8 cellular contexts compared by ENCODE assay signal in the genomic region with DNA sequence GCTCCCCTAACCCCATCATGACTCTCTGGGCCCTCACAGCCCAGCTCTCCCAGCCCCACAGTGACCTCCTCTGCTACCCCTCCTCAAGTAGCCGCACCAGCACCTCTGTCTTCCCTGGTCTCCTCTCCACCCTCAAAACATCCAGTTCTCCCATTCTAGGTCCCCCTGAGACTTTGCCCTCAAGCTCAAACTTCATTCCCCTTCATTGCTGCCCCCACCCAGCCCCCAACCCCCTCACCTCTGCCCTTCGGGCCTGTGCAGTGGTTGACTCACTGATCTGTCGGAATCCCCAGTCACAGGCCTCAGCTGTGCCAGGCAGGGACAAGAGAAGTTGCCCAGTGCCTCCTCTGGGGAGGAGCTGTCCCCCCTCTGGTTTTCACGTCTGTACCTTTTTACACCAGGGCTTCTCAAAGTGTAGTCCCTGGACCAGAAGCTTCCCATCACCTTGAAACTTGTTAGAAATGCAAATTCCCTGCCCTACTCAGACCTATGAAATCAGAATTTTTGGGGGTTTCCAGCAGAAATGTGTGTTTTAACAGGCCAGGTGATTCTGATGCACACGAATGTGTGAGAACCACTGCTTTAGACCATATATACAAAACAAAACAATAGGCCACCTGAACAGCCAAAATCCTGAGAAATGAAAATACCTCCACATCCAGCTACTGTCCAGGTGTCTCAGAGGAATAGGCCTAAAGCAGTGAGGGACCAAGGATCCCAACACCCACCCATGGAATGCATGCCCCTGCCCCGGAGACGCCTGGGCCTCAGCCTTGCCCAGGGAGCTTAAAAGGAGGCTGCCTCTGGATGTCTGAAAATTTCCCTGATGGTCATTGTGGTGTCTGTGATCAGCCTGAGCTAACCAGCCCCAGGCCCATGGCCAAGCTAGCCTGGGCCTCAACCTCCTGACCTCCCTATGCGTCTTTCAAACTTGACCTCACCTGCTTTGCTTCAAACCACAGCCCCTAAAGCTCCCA. TPM values are rescaled to one million over a fixed set of nuclear protein-coding genes. Genes with fewer than 3 reads are reported as not detected.
DNase-seq lines count a peak whose midpoint lies in the region; ATAC-seq, FAIRE-seq and TF ChIP-seq lines count a peak whose summit lies in the region.

No MANE protein-coding gene starts in this region.

- FAIRE-seq in GM12878 (lab: Jason Lieb, UNC), result no peak

- 49% methylated on average over 7 of the region's 8 CpGs for WGBS in GM12878 (ENCODE audit: insufficient coverage, insufficient replicate concordance, low lambda C conversion rate, missing lambda C conversion rate)

- H3K9me3 Mint-ChIP-seq in stimulated activated naive CD8-positive, alpha-beta T cell treated with anti-CD3 and anti-CD28 coated beads, Interleukin-15, Interleukin-2, amounts not matched to agents 100 ng/mL and 50 ng/mL, for 24 hours, result no peaks in the 10 kb centered on the region

- no peaks in the 10 kb centered on the region; the same call in 2 of the 3 replicates for H3K9me3 ChIP-seq in GM12878 (replicated peaks; ENCODE audit: control insufficient read depth, insufficient read depth, low read length)
- H3K9me3 ChIP-seq in muscle layer of duodenum (ENCODE audit: control insufficient read depth in 1 of 2, low read length in 2 of 2), result no peaks in the 10 kb centered on the region

- H3K79me2 ChIP-seq in GM12878 (ENCODE audit: control insufficient read depth, insufficient read depth, low read length), result no peaks in the 10 kb centered on the region

- no peaks in the 10 kb centered on the region for H3K36me3 Mint-ChIP-seq in stimulated activated naive CD8-positive, alpha-beta T cell treated with anti-CD3 and anti-CD28 coated beads, Interleukin-15, Interleukin-2, amounts not matched to agents 100 ng/mL and 50 ng/mL, for 24 hours (ENCODE audit: low read depth)

- H2AFZ ChIP-seq in GM12878 (ENCODE audit: control insufficient read depth, low read depth, low read length), result peak overlapping the region; percentile 81

- peak overlapping the region; percentile 64 for H3K4me2 ChIP-seq in GM12878 (ENCODE audit: control insufficient read depth, insufficient read depth)

- peak overlapping the region; percentile 77 for H3K27ac Mint-ChIP-seq in stimulated activated naive CD8-positive, alpha-beta T cell treated with anti-CD3 and anti-CD28 coated beads, Interleukin-15, Interleukin-2, amounts not matched to agents 100 ng/mL and 50 ng/mL, for 24 hours

- H3K27ac ChIP-seq in GM12878 (ENCODE audit: control insufficient read depth, insufficient read depth) (no peak overlapping the region), muscle layer of duodenum (ENCODE audit: low read length) (no peak overlapping the region)

- POLR2A ChIA-PET in GM12878 (lab: Charles Lee), result interaction anchor here (0.8 to 1.9 kb wide), 4 partner anchors 25 to 50 kb away, joined by 3 to 10 read pairs (median 4); a partner anchor contains a TSS

- SMC1A ChIA-PET in GM12878 (lab: Charles Lee; ENCODE audit: uncharacterized antibody, unreplicated experiment), result interaction anchor here (0.6 to 3.5 kb wide), 17 partner anchors 9 to 300 kb away, joined by 3 to 17 read pairs (median 4); a partner anchor contains a TSS

- H4K20me1 ChIP-seq in GM12878 (ENCODE audit: control insufficient read depth, insufficient read depth), result no peaks in the 10 kb centered on the region

- CTCF ChIA-PET in GM12878 (lab: Yijun Ruan, JAX), result interaction anchor here (0.9 to 4.1 kb wide), 13 partner anchors 11 to 70 kb away, joined by 3 to 25 read pairs (median 6); a partner anchor contains a TSS

- H3K27me3 Mint-ChIP-seq in stimulated activated naive CD8-positive, alpha-beta T cell treated with anti-CD3 and anti-CD28 coated beads, Interleukin-15, Interleukin-2, amounts not matched to agents 100 ng/mL and 50 ng/mL, for 24 hours, result no peaks in the 10 kb centered on the region

- no peak for TF ChIP-seq POLR2A in GM12878 (IDR thresholded peaks at IDR 0.05; ENCODE audit: low read depth, low read length)

- H3K27me3 ChIP-seq in GM12878 (replicated peaks in 1 of 2; ENCODE audit: control insufficient read depth in 2 of 2, insufficient read depth in 2 of 2, low read length in 1 of 2) (peaks cover 0 to 2% of the 10 kb centered on the region in 2 experiments; a peak in 1 of 4 replicates), muscle layer of duodenum (ENCODE audit: low read depth, low read length) (no peaks in the 10 kb centered on the region)

- RAD21 ChIA-PET in GM12878 (lab: Charles Lee; ENCODE audit: unreplicated experiment), result interaction anchor here (0.6 to 2.5 kb wide), 17 partner anchors 11 to 516 kb away, joined by 3 to 16 read pairs (median 4); a partner anchor contains a TSS

- peak overlapping the region; percentile 12; the same call in 1 of the 2 replicates for H3K4me3 ChIP-seq in GM12878
- peak overlapping the region; percentile 48 to 83 for H3K4me3 ChIP-seq in muscle layer of duodenum (ENCODE audit: low read depth in 1 of 2, low read length in 2 of 2)

- no peak for TF ChIP-seq EP300 in GM12878 (IDR thresholded peaks at IDR 0.05; ENCODE audit: borderline replicate concordance in 1 of 2, control insufficient read depth in 1 of 2, low read depth in 2 of 2, low read length in 2 of 2)

- H3K4me1 Mint-ChIP-seq in stimulated activated naive CD8-positive, alpha-beta T cell treated with anti-CD3 and anti-CD28 coated beads, Interleukin-15, Interleukin-2, amounts not matched to agents 100 ng/mL and 50 ng/mL, for 24 hours (ENCODE audit: low read depth), result peaks cover 25% of the 10 kb centered on the region

- DNase-seq in stimulated activated naive CD8-positive, alpha-beta T cell treated with anti-CD3 and anti-CD28 coated beads, Interleukin-15, Interleukin-2, amounts not matched to agents 100 U/mL and 50 U/mL, for 24 hours, result no peak
- DNase-seq in GM12878 (ENCODE audit: low read depth, low spot score), result no peak
- DNase-seq in GDM1 (lab: John Stamatoyannopoulos, UW), result no peak
- no peak for DNase-seq in epidermal melanocyte (ENCODE audit: insufficient read length, low spot score)

- peak overlapping the region; percentile 54; the same call in 1 of the 2 replicates for H3K9ac ChIP-seq in GM12878 (ENCODE audit: control insufficient read depth, insufficient read depth, low read length)

- no peak for ATAC-seq in stimulated activated naive CD8-positive, alpha-beta T cell treated with anti-CD3 and anti-CD28 coated beads, Interleukin-15, Interleukin-2, amounts not matched to agents 100 U/mL and 50 U/mL, for 24 hours
- peak; percentile 58 for ATAC-seq in GM12878
- ATAC-seq in GM21381 (IDR thresholded peaks at IDR 0.05; ENCODE audit: unreplicated experiment), result no peak
- ATAC-seq in HG03175 (IDR thresholded peaks at IDR 0.05; ENCODE audit: unreplicated experiment), result no peak

- TSS peak; percentile 57 for BruUV-seq in GM12878 (replicated peaks; lab: Mats Ljungman, UMichigan)

- peaks cover 15% of the 10 kb centered on the region for H3K4me1 ChIP-seq in GM12878 (ENCODE audit: control insufficient read depth, insufficient read depth, low read length)
- peaks cover 0 to 17% of the 10 kb centered on the region in 2 donors for H3K4me1 ChIP-seq in muscle layer of duodenum (ENCODE audit: control insufficient read depth in 1 of 2, insufficient read depth in 2 of 2, low read length in 2 of 2)

- H3K4me3 Mint-ChIP-seq in stimulated activated naive CD8-positive, alpha-beta T cell treated with anti-CD3 and anti-CD28 coated beads, Interleukin-15, Interleukin-2, amounts not matched to agents 100 ng/mL and 50 ng/mL, for 24 hours, result peak overlapping the region; percentile 78

- intact Hi-C loops in GM12878 (cut with micrococcal nuclease; ENCODE audit: unreplicated experiment), result loop anchor here (2.0 kb wide), 1 partner anchor 50 kb away; a partner anchor contains a TSS

- no peaks in the 10 kb centered on the region for H3K36me3 ChIP-seq in GM12878 (ENCODE audit: control insufficient read depth in 2 of 2, insufficient read depth in 2 of 2, low read length in 1 of 2)
- no peaks in the 10 kb centered on the region for H3K36me3 ChIP-seq in muscle layer of duodenum (ENCODE audit: control insufficient read depth in 1 of 2, insufficient read depth in 2 of 2, low read length in 2 of 2)

- in situ Hi-C loops in GM12878 (cut with MboI), result no loop called here

- no peak for TF ChIP-seq CTCF in GM12878 (IDR thresholded peaks at IDR 0.05 in 2 of 3, conservative IDR thresholded peaks at IDR 0.05 in 1 of 3; ENCODE audit: control insufficient read depth in 2 of 3, extremely low read depth in 1 of 3, insufficient read depth in 1 of 3, low read depth in 3 of 3, low read length in 3 of 3)

- TF ChIP-seq RAD21 in GM12878 (IDR thresholded peaks at IDR 0.05; ENCODE audit: insufficient read depth, low read depth, low read length), result no peak

RNA-seq across cellular contexts. Expression of a gene that starts 0.9 kb away (rescaled TPM):
- total RNA-seq in GM12878 (2013; cell fraction: nucleolus; rRNA removed), result 3.1 and 6.2 TPM in 2 replicates
- 2.1 and 2.2 TPM in 2 replicates for total RNA-seq in GM12878 (2014; rRNA removed)
- 1.1 and 1.2 TPM in 2 replicates for total RNA-seq in GM12878 (2014; rRNA removed; fragmentation: Illumina TruSeq; extraction: Trizol)
- total RNA-seq in GM12878 (2021), result 2.9 and 3.0 TPM in 2 replicates
- polyA plus RNA-seq in GM12878 (2011; ENCODE audit: low read depth), result 2.1 TPM
- 4.1 and 7.0 TPM in 2 replicates for polyA plus RNA-seq in GM12878 (2011; rRNA removed)
- polyA plus RNA-seq in GM12878 (2011; cell fraction: cytosol; rRNA removed), result 9.7 and 11.2 TPM in 2 replicates
- polyA plus RNA-seq in GM12878 (2011; cell fraction: nucleus; rRNA removed), result 18.4 and 23.2 TPM in 2 replicates
- polyA plus RNA-seq in GM12878 (2012), result 3.5 and 3.6 TPM in 2 replicates
- 0.60 and 1.6 TPM in 2 replicates for polyA plus RNA-seq in GM12878 (2014; fragmentation: Illumina TruSeq; extraction: Trizol)
- under 1 TPM in 1 of 2 experiments, not detected in 1; 0.20 TPM for polyA plus RNA-seq in GM12878 (2014; fragmentation: Nextera tagmentation; extraction: Ambion mirVana)
- polyA plus RNA-seq in GM12878 (2014; rRNA removed), result 2.4 and 2.9 TPM in 2 replicates
- 1 to 10 TPM; 3.4 to 3.6 TPM for polyA plus RNA-seq in GM12878 (2016; fragmentation: Nextera tagmentation; extraction: Ambion mirVana)
- polyA minus RNA-seq in GM12878 (2011; rRNA and poly(A)+ RNA removed), result 2.9 and 5.9 TPM in 2 replicates
- 1.7 and 2.5 TPM in 2 replicates for polyA minus RNA-seq in GM12878 (2011; cell fraction: cytosol; rRNA and poly(A)+ RNA removed)
- 2.7 and 3.3 TPM in 2 replicates for polyA minus RNA-seq in GM12878 (2011; cell fraction: nucleus; rRNA and poly(A)+ RNA removed)

RNA-seq across cellular contexts. Expression of a gene that starts 24.7 kb away (rescaled TPM):
- total RNA-seq in GM12878 (2013; cell fraction: nucleolus; rRNA removed), result 42.8 and 61.6 TPM in 2 replicates
- total RNA-seq in GM12878 (2014; rRNA removed), result 78.7 and 88.8 TPM in 2 replicates
- 44.1 and 45.0 TPM in 2 replicates for total RNA-seq in GM12878 (2014; rRNA removed; fragmentation: Illumina TruSeq; extraction: Trizol)
- 45.0 and 46.5 TPM in 2 replicates for total RNA-seq in GM12878 (2021)
- polyA plus RNA-seq in GM12878 (2011; ENCODE audit: low read depth), result 34.8 TPM
- polyA plus RNA-seq in GM12878 (2011; rRNA removed), result 60.6 and 93.0 TPM in 2 replicates
- polyA plus RNA-seq in GM12878 (2011; cell fraction: cytosol; rRNA removed), result 102 and 130 TPM in 2 replicates
- 110 and 118 TPM in 2 replicates for polyA plus RNA-seq in GM12878 (2011; cell fraction: nucleus; rRNA removed)
- 46.6 and 54.1 TPM in 2 replicates for polyA plus RNA-seq in GM12878 (2012)
- 52.2 and 59.5 TPM in 2 replicates for polyA plus RNA-seq in GM12878 (2014; fragmentation: Illumina TruSeq; extraction: Trizol)
- polyA plus RNA-seq in GM12878 (2014; fragmentation: Nextera tagmentation; extraction: Ambion mirVana), result 10 to 100 TPM; 26.9 to 40.2 TPM
- 70.0 and 77.6 TPM in 2 replicates for polyA plus RNA-seq in GM12878 (2014; rRNA removed)
- 10 to 100 TPM; 56.6 to 59.0 TPM for polyA plus RNA-seq in GM12878 (2016; fragmentation: Nextera tagmentation; extraction: Ambion mirVana)
- 104 and 124 TPM in 2 replicates for polyA minus RNA-seq in GM12878 (2011; rRNA and poly(A)+ RNA removed)
- 28.5 and 32.4 TPM in 2 replicates for polyA minus RNA-seq in GM12878 (2011; cell fraction: cytosol; rRNA and poly(A)+ RNA removed)
- polyA minus RNA-seq in GM12878 (2011; cell fraction: nucleus; rRNA and poly(A)+ RNA removed), result 46.9 and 65.8 TPM in 2 replicates

RNA-seq across cellular contexts. Expression of a gene that starts 39.9 kb away (rescaled TPM):
- 53.1 and 55.9 TPM in 2 replicates for total RNA-seq in GM12878 (2013; cell fraction: nucleolus; rRNA removed)
- total RNA-seq in GM12878 (2014; rRNA removed) (50.3 and 51.3 TPM in 2 replicates), GM12878 (2014; rRNA removed; fragmentation: Illumina TruSeq; extraction: Trizol) (40.1 and 43.0 TPM in 2 replicates), GM12878 (2021) (35.2 and 42.7 TPM in 2 replicates)
- 26.5 TPM for polyA plus RNA-seq in GM12878 (2011; ENCODE audit: low read depth)
- polyA plus RNA-seq in GM12878 (2011; rRNA removed) (52.6 and 64.7 TPM in 2 replicates), GM12878 (2014; fragmentation: Illumina TruSeq; extraction: Trizol) (55.9 and 56.5 TPM in 2 replicates), GM12878 (2014; fragmentation: Nextera tagmentation; extraction: Ambion mirVana) (10 to 100 TPM; 24.1 to 32.7 TPM), GM12878 (2014; rRNA removed) (48.9 and 57.9 TPM in 2 replicates), GM12878 (2016; fragmentation: Nextera tagmentation; extraction: Ambion mirVana) (10 to 100 TPM; 69.7 to 79.7 TPM)
- 71.8 TPM in 2 replicates for polyA plus RNA-seq in GM12878 (2011; cell fraction: cytosol; rRNA removed)
- 86.9 and 120 TPM in 2 replicates for polyA plus RNA-seq in GM12878 (2011; cell fraction: nucleus; rRNA removed)
- polyA plus RNA-seq in GM12878 (2012), result 26.2 and 31.8 TPM in 2 replicates
- 48.5 and 55.0 TPM in 2 replicates for polyA minus RNA-seq in GM12878 (2011; rRNA and poly(A)+ RNA removed)
- 14.0 and 23.3 TPM in 2 replicates for polyA minus RNA-seq in GM12878 (2011; cell fraction: cytosol; rRNA and poly(A)+ RNA removed)
- 22.1 and 29.3 TPM in 2 replicates for polyA minus RNA-seq in GM12878 (2011; cell fraction: nucleus; rRNA and poly(A)+ RNA removed)

RNA-seq across cellular contexts. Expression of a gene that starts 40.0 kb away (rescaled TPM):
- 39.4 and 45.1 TPM in 2 replicates for total RNA-seq in GM12878 (2013; cell fraction: nucleolus; rRNA removed)
- total RNA-seq in GM12878 (2014; rRNA removed), result 54.3 and 55.0 TPM in 2 replicates
- 43.0 and 46.2 TPM in 2 replicates for total RNA-seq in GM12878 (2014; rRNA removed; fragmentation: Illumina TruSeq; extraction: Trizol)
- total RNA-seq in GM12878 (2021), result 51.4 and 53.3 TPM in 2 replicates
- polyA plus RNA-seq in GM12878 (2011; ENCODE audit: low read depth), result 24.8 TPM
- polyA plus RNA-seq in GM12878 (2011; rRNA removed), result 42.0 and 50.0 TPM in 2 replicates
- 50.9 and 54.3 TPM in 2 replicates for polyA plus RNA-seq in GM12878 (2011; cell fraction: cytosol; rRNA removed)
- polyA plus RNA-seq in GM12878 (2011; cell fraction: nucleus; rRNA removed), result 33.6 and 36.6 TPM in 2 replicates
- 23.6 and 29.3 TPM in 2 replicates for polyA plus RNA-seq in GM12878 (2012)
- polyA plus RNA-seq in GM12878 (2014; fragmentation: Illumina TruSeq; extraction: Trizol), result 53.6 and 59.0 TPM in 2 replicates
- polyA plus RNA-seq in GM12878 (2014; fragmentation: Nextera tagmentation; extraction: Ambion mirVana), result 100 to 1,000 TPM; 118 to 150 TPM
- 44.8 and 52.7 TPM in 2 replicates for polyA plus RNA-seq in GM12878 (2014; rRNA removed)
- polyA plus RNA-seq in GM12878 (2016; fragmentation: Nextera tagmentation; extraction: Ambion mirVana), result 10 to 100 TPM; 90.9 to 92.2 TPM
- polyA minus RNA-seq in GM12878 (2011; rRNA and poly(A)+ RNA removed), result 34.0 and 37.7 TPM in 2 replicates
- polyA minus RNA-seq in GM12878 (2011; cell fraction: cytosol; rRNA and poly(A)+ RNA removed), result 8.7 and 12.7 TPM in 2 replicates
- polyA minus RNA-seq in GM12878 (2011; cell fraction: nucleus; rRNA and poly(A)+ RNA removed), result 12.8 and 15.7 TPM in 2 replicates

RNA-seq across cellular contexts. Expression of a gene that starts 49.2 kb away (rescaled TPM):
- 3.6 and 3.7 TPM in 2 replicates for total RNA-seq in GM12878 (2013; cell fraction: nucleolus; rRNA removed)
- total RNA-seq in GM12878 (2014; rRNA removed) (3.5 and 5.9 TPM in 2 replicates), GM12878 (2014; rRNA removed; fragmentation: Illumina TruSeq; extraction: Trizol) (1.2 and 1.6 TPM in 2 replicates), GM12878 (2021) (5.1 and 5.6 TPM in 2 replicates)
- 2.3 TPM for polyA plus RNA-seq in GM12878 (2011; ENCODE audit: low read depth)
- polyA plus RNA-seq in GM12878 (2011; rRNA removed) (2.2 and 5.1 TPM in 2 replicates), GM12878 (2014; fragmentation: Illumina TruSeq; extraction: Trizol) (0.59 and 0.76 TPM in 2 replicates), GM12878 (2014; fragmentation: Nextera tagmentation; extraction: Ambion mirVana) (under 1 TPM; 0.03 to 0.53 TPM), GM12878 (2014; rRNA removed) (3.3 and 4.1 TPM in 2 replicates), GM12878 (2016; fragmentation: Nextera tagmentation; extraction: Ambion mirVana) (1 to 10 TPM in 1 of 2 experiments, under 1 TPM in 1; 0.63 to 3.3 TPM)
- 8.5 and 10.0 TPM in 2 replicates for polyA plus RNA-seq in GM12878 (2011; cell fraction: cytosol; rRNA removed)
- 7.4 and 10.5 TPM in 2 replicates for polyA plus RNA-seq in GM12878 (2011; cell fraction: nucleus; rRNA removed)
- polyA plus RNA-seq in GM12878 (2012), result 4.2 and 5.2 TPM in 2 replicates
- polyA minus RNA-seq in GM12878 (2011; rRNA and poly(A)+ RNA removed), result 1.6 and 4.7 TPM in 2 replicates
- 2.1 TPM in 2 replicates for polyA minus RNA-seq in GM12878 (2011; cell fraction: cytosol; rRNA and poly(A)+ RNA removed)
- 0.60 and 1.8 TPM in 2 replicates for polyA minus RNA-seq in GM12878 (2011; cell fraction: nucleus; rRNA and poly(A)+ RNA removed)
